In the genomic region with DNA sequence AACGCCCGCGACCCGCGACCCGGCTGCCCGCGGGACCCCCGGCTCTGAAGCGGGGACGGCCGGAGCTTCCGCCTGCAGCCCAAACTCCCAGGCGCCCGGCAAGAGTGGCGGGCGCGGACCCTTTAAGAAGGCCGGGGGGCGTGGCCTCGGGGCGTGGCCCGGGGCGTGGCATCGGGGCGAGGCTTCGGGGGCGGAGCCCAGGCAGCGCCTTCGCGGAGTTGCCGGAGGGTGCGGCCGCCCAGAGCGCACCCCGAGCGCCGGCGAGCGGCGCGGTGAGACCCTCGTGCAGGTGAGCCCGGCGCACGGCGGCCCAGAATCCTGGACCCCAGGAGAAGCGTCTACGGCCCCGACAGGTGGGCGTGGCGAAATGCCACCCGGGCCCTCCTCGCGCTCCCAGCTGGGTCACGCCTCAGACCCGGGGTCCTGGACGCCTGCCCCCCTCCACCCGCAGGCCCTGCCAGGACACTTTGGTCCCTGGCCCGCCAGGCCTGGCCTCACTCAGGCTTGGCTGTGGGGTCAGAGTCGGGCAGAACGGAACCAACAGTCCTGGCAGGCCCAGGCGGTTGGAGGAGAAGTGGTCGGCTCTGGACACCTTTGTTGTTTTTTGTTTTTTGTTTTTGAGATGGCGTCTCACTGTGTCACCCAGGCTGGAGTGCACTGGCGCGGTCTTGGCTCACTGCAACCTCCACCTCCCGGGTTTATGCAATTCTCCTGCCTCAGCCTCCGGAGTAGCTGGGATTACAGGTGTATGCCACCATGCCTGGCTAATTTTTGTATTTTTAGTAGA, we compare ENCODE assay signal across 8 cellular contexts. TPM values are rescaled to one million over a fixed set of nuclear protein-coding genes. Genes with fewer than 3 reads are reported as not detected.
A peak's percentile ranks its signal among the peaks of the same experiment; 100 is the strongest.
DNase-seq lines count a peak whose midpoint lies in the region; ATAC-seq and TF ChIP-seq lines count a peak whose summit lies in the region.

No MANE protein-coding gene starts in this region.

- H3K4me3 ChIP-seq in A673 (ENCODE audit: low read depth, low read length, poor library complexity, severe bottlenecking) (peak overlapping the region; percentile 55), duodenal mucosa (ENCODE audit: low read depth in 1 of 2, low read length in 2 of 2) (peak overlapping the region; percentile 22 to 46), lung (peak overlapping the region; percentile 45)

- POLR2A ChIA-PET in A673 (lab: Charles Lee; ENCODE audit: low non-redundant PET), result no interaction called here

- no peak for TF ChIP-seq CTCF in A673 (conservative IDR thresholded peaks at IDR 0.05; ENCODE audit: low read depth, low read length)
- TF ChIP-seq CTCF in lung (IDR thresholded peaks at IDR 0.05; ENCODE audit: control extremely low read depth, extremely low read depth), result no peak

- DNase-seq in A673 (ENCODE audit: low spot score), result peak; percentile 92
- peak; percentile 31 for DNase-seq in NCI-H345 treated with DMSO at 0.1 percent for 48 hours (lab: John Stamatoyannopoulos, UW; ENCODE audit: unreplicated experiment)
- peak; percentile 88 to 90 for DNase-seq in activated CD4-positive, alpha-beta T cell treated with anti-CD3 and anti-CD28 coated beads, Interleukin-2, amount 50 U/mL, for 4 hours
- DNase-seq in lung (ENCODE audit: low spot score), result peak; percentile 90
- DNase-seq in stimulated activated CD4-positive, alpha-beta T cell treated with anti-CD3 and anti-CD28 coated beads, TNF-alpha, amount 100 ng/mL, for 4 hours (ENCODE audit: low read depth in 3 of 3), result peak; percentile 85 to 94 (median 88)

- no peak overlapping the region for H3K9ac ChIP-seq in duodenal mucosa (ENCODE audit: low read depth in 1 of 2, low read length in 2 of 2)

- H3K27ac ChIP-seq in A673 (ENCODE audit: low read depth, low read length, poor library complexity, severe bottlenecking) (no peak overlapping the region), duodenal mucosa (ENCODE audit: low read depth, low read length) (no peak overlapping the region), lung (ENCODE audit: low read depth in 1 of 2, low read length in 1 of 2) (no peak overlapping the region)

- peaks cover 30% of the 10 kb centered on the region for H3K4me1 ChIP-seq in A673 (ENCODE audit: insufficient read depth, low read length, poor library complexity, severe bottlenecking)
- H3K4me1 ChIP-seq in duodenal mucosa (ENCODE audit: control insufficient read depth in 1 of 2, insufficient read depth in 2 of 2, low read length in 2 of 2), result peaks cover 5 to 17% of the 10 kb centered on the region in 2 donors
- peaks cover 0 to 9% of the 10 kb centered on the region in 2 donors for H3K4me1 ChIP-seq in lung (ENCODE audit: control insufficient read depth in 2 of 2, insufficient read depth in 2 of 2, low read length in 2 of 2)

- no TSS peak for BruUV-seq in A673 (replicated peaks; lab: Mats Ljungman, UMichigan)

- WGBS in lung, 2 donors, result 3 to 5% methylated on average over 50 to 69 of the region's 69 CpGs

- ATAC-seq in GM18511 (IDR thresholded peaks at IDR 0.05; ENCODE audit: unreplicated experiment) (peak; percentile 66), HG03045 (IDR thresholded peaks at IDR 0.05; ENCODE audit: unreplicated experiment) (peak; percentile 64), lung (ENCODE audit: insufficient read depth, low FRiP score) (peak; percentile 91)

- H3K36me3 ChIP-seq in A673 (ENCODE audit: insufficient read depth, low read length, poor library complexity, severe bottlenecking), result peaks cover 3% of the 10 kb centered on the region
- H3K36me3 ChIP-seq in duodenal mucosa (ENCODE audit: control insufficient read depth in 1 of 2, insufficient read depth in 2 of 2, low read length in 2 of 2), result no peaks in the 10 kb centered on the region
- H3K36me3 ChIP-seq in lung (ENCODE audit: control insufficient read depth in 2 of 2, insufficient read depth in 2 of 2, low read length in 2 of 2), result peaks cover 0 to 9% of the 10 kb centered on the region in 2 donors

- CTCF ChIA-PET in A673 (lab: Charles Lee), result interaction anchor here (0.6 to 0.9 kb wide), 2 partner anchors 40 to 128 kb away, joined by 3 to 10 read pairs; no protein-coding TSS in a partner anchor

- H3K27me3 ChIP-seq in A673 (replicated peaks; ENCODE audit: insufficient read depth, low read depth, low read length, poor library complexity) (no peaks in the 10 kb centered on the region), duodenal mucosa (ENCODE audit: control insufficient read depth in 1 of 2, insufficient read depth in 2 of 2, low read length in 2 of 2) (peaks cover 57 to 67% of the 10 kb centered on the region in 2 donors), lung (ENCODE audit: control insufficient read depth, insufficient read depth) (peaks cover 5% of the 10 kb centered on the region)

- no peaks in the 10 kb centered on the region for H3K9me3 ChIP-seq in A673 (ENCODE audit: low read depth, low read length, poor library complexity, severe bottlenecking)
- H3K9me3 ChIP-seq in duodenal mucosa (ENCODE audit: control insufficient read depth in 1 of 2, low read length in 2 of 2), result no peaks in the 10 kb centered on the region
- no peaks in the 10 kb centered on the region for H3K9me3 ChIP-seq in lung (ENCODE audit: control insufficient read depth in 2 of 2, insufficient read depth in 1 of 2, low read length in 1 of 2)

- intact Hi-C loops in A673 (cut with micrococcal nuclease; ENCODE audit: unreplicated experiment), result loop anchor here (5.0 kb wide), 2 partner anchors 57 to 77 kb away; a partner anchor contains a TSS

RNA-seq across cellular contexts. Expression of a gene that starts 14.4 kb away (rescaled TPM):
- total RNA-seq in A673 (2021), result not detected in 2 replicates
- 1 to 10 TPM in 1 of 2 donors, under 1 TPM in 1; 0.54 to 2.4 TPM for total RNA-seq in lung
- 1 to 10 TPM in 1 of 2 donors, under 1 TPM in 1; 0.57 to 2.3 TPM for polyA plus RNA-seq in lung

RNA-seq across cellular contexts. Expression of a gene that starts 39.8 kb away (rescaled TPM):
- 151 and 164 TPM in 2 replicates for total RNA-seq in A673 (2021)
- total RNA-seq in lung, result 100 to 1,000 TPM; 103 to 124 TPM
- polyA plus RNA-seq in lung, result 10 to 100 TPM; 30.7 to 67.4 TPM

RNA-seq across cellular contexts. Expression of a gene that starts 46.4 kb away (rescaled TPM):
- total RNA-seq in A673 (2021) (45.3 and 55.6 TPM in 2 replicates), lung (10 to 100 TPM; 12.7 to 53.6 TPM)
- polyA plus RNA-seq in lung, result 100 to 1,000 TPM; 208 to 234 TPM

RNA-seq across cellular contexts. Expression of a gene that starts 56.2 kb away (rescaled TPM):
- 26.8 and 28.4 TPM in 2 replicates for total RNA-seq in A673 (2021)
- total RNA-seq in lung, result 10 to 100 TPM in 1 of 2 donors, 1 to 10 TPM in 1; 9.9 to 19.2 TPM
- polyA plus RNA-seq in lung, result 10 to 100 TPM in 1 of 2 donors, 1 to 10 TPM in 1; 9.5 to 16.7 TPM

RNA-seq across cellular contexts. Expression of a gene that starts 59.8 kb away (rescaled TPM):
- 18.5 and 20.8 TPM in 2 replicates for total RNA-seq in A673 (2021)
- 10 to 100 TPM; 13.5 to 47.9 TPM for total RNA-seq in lung
- polyA plus RNA-seq in lung, result 10 to 100 TPM; 16.6 to 37.7 TPM

Comparison
In these comparisons a context has a peak if more than half of its experiments do, and no peak if none do; other contexts are left out.
1. DNase-seq: peak in every context shown above with its lines; median percentile 92 in A673; 90 in lung; 89 in activated CD4-positive, alpha-beta T cell treated with anti-CD3 and anti-CD28 coated beads, Interleukin-2, amount 50 U/mL, for 4 hours; 88 in stimulated activated CD4-positive, alpha-beta T cell treated with anti-CD3 and anti-CD28 coated beads, TNF-alpha, amount 100 ng/mL, for 4 hours; 31 in NCI-H345 treated with DMSO at 0.1 percent for 48 hours.